Comparison of ENCODE assay signal across 17 cellular contexts in genomic region chr5:172953776-172954189, GRCh38. TPM values are rescaled to one million over a fixed set of nuclear protein-coding genes. Genes with fewer than 3 reads are reported as not detected.
DNase-seq lines count a peak whose midpoint lies in the region; ATAC-seq and TF ChIP-seq lines count a peak whose summit lies in the region.
"Had no signal": no experiment of that assay in that cellular context is flagged by ENCODE, and none has a peak within 500 bp of the region (broad histone marks: within the 10 kb centered on the region; RNA-seq: fewer than 3 reads in every experiment).

No MANE protein-coding gene starts in this region.

- DNase-seq in AG04449 (ENCODE audit: low read depth, low spot score) (peak; percentile 98), LoVo (ENCODE audit: low spot score) (peak; percentile 46), chondrocyte (ENCODE audit: low spot score) (no peak), myocyte (ENCODE audit: low read depth) (peak; percentile 52), ovary (no peak)
- no peak for DNase-seq in T-helper 2 cell treated with Interferon-gamma antibody and Interleukin-4, amounts not matched to agents 5 μg/mL and 100 μg/mL, for 36 hours (ENCODE audit: low spot score)
- no peak for DNase-seq in activated naive CD4-positive, alpha-beta T cell treated with Interleukin-2 at 50 U/mL for 16 hours
- DNase-seq: activated CD4-positive, alpha-beta T cell treated with anti-CD3 and anti-CD28 coated beads for 4 hours; AML-193; central memory CD4-positive, alpha-beta T cell; NCI-H1417 treated with DMSO at 0.1 percent for 48 hours; NCI-H69; occipital lobe; stimulated activated CD4-positive, alpha-beta T cell treated with anti-CD3 and anti-CD28 coated beads, Interleukin-2, amount 100 ng/mL, for 48 hours; stimulated activated naive CD8-positive, alpha-beta T cell treated with anti-CD3 and anti-CD28 coated beads, Interleukin-15, amount 100 ng/mL, for 72 hours had no signal

- 25 to 45% (median 25%) methylated on average over 3 of the region's 3 CpGs for WGBS in ovary, 3 donors

- TF ChIP-seq CTCF in AG04449 (IDR thresholded peaks at IDR 0.05; ENCODE audit: insufficient read depth, low read length, missing control alignments) (no peak), chondrocyte (IDR thresholded peaks at IDR 0.05) (no peak), ovary (IDR thresholded peaks at IDR 0.05) (no peak)

- no peaks in the 10 kb centered on the region for H3K27me3 ChIP-seq in ovary

- no peaks in the 10 kb centered on the region for H3K36me3 ChIP-seq in ovary

- no peaks in the 10 kb centered on the region for H3K9me3 ChIP-seq in ovary

- H3K4me1 Mint-ChIP-seq in chondrocyte (ENCODE audit: low read depth), result peaks cover 59% of the 10 kb centered on the region
- H3K4me1 Mint-ChIP-seq in T-helper 2 cell treated with Interferon-gamma antibody and Interleukin-4, amounts not matched to agents 5 μg/mL and 100 μg/mL, for 36 hours (ENCODE audit: low read depth), result peaks cover 8% of the 10 kb centered on the region
- peaks cover 6% of the 10 kb centered on the region for H3K4me1 Mint-ChIP-seq in activated T-helper 17 cell treated with anti-CD3 and anti-CD28 coated beads, Interleukin-2, amount 50 U/mL, for 72 hours

- no peaks in the 10 kb centered on the region for H3K27me3 Mint-ChIP-seq in chondrocyte (ENCODE audit: low read depth)
- H3K27me3 Mint-ChIP-seq in T-helper 2 cell treated with Interferon-gamma antibody and Interleukin-4, amounts not matched to agents 5 μg/mL and 100 μg/mL, for 36 hours (ENCODE audit: low read depth), result peaks cover 2% of the 10 kb centered on the region
- H3K27me3 Mint-ChIP-seq in activated T-helper 17 cell treated with anti-CD3 and anti-CD28 coated beads, Interleukin-2, amount 50 U/mL, for 72 hours, result no peaks in the 10 kb centered on the region
- H3K27me3 Mint-ChIP-seq: stimulated activated naive CD8-positive, alpha-beta T cell treated with anti-CD3 and anti-CD28 coated beads, Interleukin-15, amount 100 ng/mL, for 72 hours had no signal

- POLR2A ChIA-PET in AG04449 (lab: Yijun Ruan, JAX), result interaction anchor here (0.6 to 4.2 kb wide), 10 partner anchors 9 to 220 kb away, joined by 3 to 42 read pairs (median 4); partner anchors contain the start of genes ATP6V0E1 and DUSP1

- peaks cover 3% of the 10 kb centered on the region for H3K36me3 Mint-ChIP-seq in chondrocyte (ENCODE audit: low read depth)
- H3K36me3 Mint-ChIP-seq in T-helper 2 cell treated with Interferon-gamma antibody and Interleukin-4, amounts not matched to agents 5 μg/mL and 100 μg/mL, for 36 hours (ENCODE audit: low read depth), result no peaks in the 10 kb centered on the region
- no peaks in the 10 kb centered on the region for H3K36me3 Mint-ChIP-seq in activated T-helper 17 cell treated with anti-CD3 and anti-CD28 coated beads, Interleukin-2, amount 50 U/mL, for 72 hours (ENCODE audit: low read depth)

- ATAC-seq in activated T-helper 17 cell treated with anti-CD3 and anti-CD28 coated beads, Interleukin-2, amount 50 U/mL, for 72 hours (replicated peaks), result no peak
- ATAC-seq: stimulated activated naive CD8-positive, alpha-beta T cell treated with anti-CD3 and anti-CD28 coated beads, Interleukin-15, amount 100 ng/mL, for 72 hours had no signal

- peaks cover 2% of the 10 kb centered on the region for H3K4me1 ChIP-seq in ovary (ENCODE audit: insufficient read depth)

- no peak for TF ChIP-seq EP300 in ovary (IDR thresholded peaks at IDR 0.05)

- H3K27ac ChIP-seq in ovary, result no peak overlapping the region
- H3K27ac ChIP-seq: SK-N-MC had no signal

- TF ChIP-seq POLR2A in ovary (IDR thresholded peaks at IDR 0.05), result no peak

- intact Hi-C loops in ovary (cut with DNase I), result no loop called here

- CTCF ChIA-PET in AG04449 (lab: Yijun Ruan, JAX), result interaction anchor here (0.6 to 3.0 kb wide), 11 partner anchors 10 to 502 kb away, joined by 3 to 24 read pairs (median 4); no protein-coding TSS in a partner anchor

- peak overlapping the region; percentile 4 for H3K4me3 Mint-ChIP-seq in chondrocyte (ENCODE audit: unreplicated experiment)
- no peak overlapping the region for H3K4me3 Mint-ChIP-seq in T-helper 2 cell treated with Interferon-gamma antibody and Interleukin-4, amounts not matched to agents 5 μg/mL and 100 μg/mL, for 36 hours
- no peak overlapping the region for H3K4me3 Mint-ChIP-seq in activated T-helper 17 cell treated with anti-CD3 and anti-CD28 coated beads, Interleukin-2, amount 50 U/mL, for 72 hours
- H3K4me3 Mint-ChIP-seq: stimulated activated naive CD8-positive, alpha-beta T cell treated with anti-CD3 and anti-CD28 coated beads, Interleukin-15, amount 100 ng/mL, for 72 hours had no signal

- H3K4me3 ChIP-seq in AG04449 (ENCODE audit: low read depth, low read length) (no peak overlapping the region), ovary (no peak overlapping the region)
- H3K4me3 ChIP-seq: SK-N-MC had no signal

- H3K9me3 Mint-ChIP-seq in chondrocyte (ENCODE audit: low read depth), result no peaks in the 10 kb centered on the region
- no peaks in the 10 kb centered on the region for H3K9me3 Mint-ChIP-seq in T-helper 2 cell treated with Interferon-gamma antibody and Interleukin-4, amounts not matched to agents 5 μg/mL and 100 μg/mL, for 36 hours
- no peaks in the 10 kb centered on the region for H3K9me3 Mint-ChIP-seq in activated T-helper 17 cell treated with anti-CD3 and anti-CD28 coated beads, Interleukin-2, amount 50 U/mL, for 72 hours
- H3K9me3 Mint-ChIP-seq: stimulated activated naive CD8-positive, alpha-beta T cell treated with anti-CD3 and anti-CD28 coated beads, Interleukin-15, amount 100 ng/mL, for 72 hours had no signal

- peak overlapping the region; percentile 92 for H3K27ac Mint-ChIP-seq in chondrocyte (ENCODE audit: unreplicated experiment)
- H3K27ac Mint-ChIP-seq in T-helper 2 cell treated with Interferon-gamma antibody and Interleukin-4, amounts not matched to agents 5 μg/mL and 100 μg/mL, for 36 hours, result no peak overlapping the region
- H3K27ac Mint-ChIP-seq in activated T-helper 17 cell treated with anti-CD3 and anti-CD28 coated beads, Interleukin-2, amount 50 U/mL, for 72 hours, result no peak overlapping the region

RNA-seq across cellular contexts. Expression of gene RPL26L1, which starts 5.4 kb away (rescaled TPM):
- total RNA-seq in chondrocyte (40.2 to 43.6 TPM (median 43.5 TPM) in 3 replicates), myocyte (47.1 and 53.4 TPM in 2 replicates), ovary (10 to 100 TPM; 19.8 to 34.8 (median 24.3) TPM)
- 107 TPM for polyA plus RNA-seq in myocyte (2012)
- polyA plus RNA-seq in ovary, result 10 to 100 TPM; 36.3 to 42.2 TPM
- total RNA-seq in activated T-helper 17 cell treated with anti-CD3 and anti-CD28 coated beads, Interleukin-2, amount 50 U/mL, for 72 hours, result 10 to 100 TPM; 31.8 to 64.9 TPM

RNA-seq across cellular contexts. Expression of gene ATP6V0E1, which starts 29.8 kb away (rescaled TPM):
- 257 to 277 TPM (median 272 TPM) in 3 replicates for total RNA-seq in chondrocyte
- 143 and 157 TPM in 2 replicates for total RNA-seq in myocyte
- 583 TPM for polyA plus RNA-seq in myocyte (2012)
- total RNA-seq in ovary, result 100 to 1,000 TPM in 6 of 7 donors, 10 to 100 TPM in 1; 99.7 to 171 (median 161) TPM
- polyA plus RNA-seq in ovary, result 100 to 1,000 TPM; 211 to 376 TPM
- total RNA-seq in activated T-helper 17 cell treated with anti-CD3 and anti-CD28 coated beads, Interleukin-2, amount 50 U/mL, for 72 hours, result 100 to 1,000 TPM; 123 to 163 TPM

Comparison
In these comparisons a context has a peak if more than half of its experiments do, and no peak if none do; other contexts are left out.
1. DNase-seq: peak in AG04449 (single experiment), LoVo (single experiment) and myocyte (single experiment); none in chondrocyte (single experiment), T-helper 2 cell treated with Interferon-gamma antibody and Interleukin-4, amounts not matched to agents 5 μg/mL and 100 μg/mL, for 36 hours (single experiment), activated naive CD4-positive, alpha-beta T cell treated with Interleukin-2 at 50 U/mL for 16 hours (single experiment) and ovary (0 of 5).